ENCODE assay signal across 15 cellular contexts in genomic region chr12:5148880-5149279, GRCh38.
DNase-seq lines count a peak whose midpoint lies in the region; ATAC-seq and TF ChIP-seq lines count a peak whose summit lies in the region.
"Had no signal": no experiment of that assay in that cellular context is flagged by ENCODE, and none has a peak within 500 bp of the region (broad histone marks: within the 10 kb centered on the region; RNA-seq: fewer than 3 reads in every experiment).

No MANE protein-coding gene starts in this region.

- H3K27me3 ChIP-seq in mammary epithelial cell (ENCODE audit: insufficient read depth, low read length) (no peaks in the 10 kb centered on the region), breast epithelium (peaks cover 0 to 5% of the 10 kb centered on the region in 2 donors), prostate gland (replicated peaks; ENCODE audit: insufficient read depth) (no peaks in the 10 kb centered on the region)

- H3K27ac ChIP-seq in mammary epithelial cell (ENCODE audit: insufficient read depth, low read depth, low read length), result no peak overlapping the region
- no peak overlapping the region for H3K27ac ChIP-seq in breast epithelium
- H3K27ac ChIP-seq in prostate gland, result no peak overlapping the region
- no peak overlapping the region for H3K27ac ChIP-seq in caudate nucleus (ENCODE audit: low read depth, low read length)
- H3K27ac ChIP-seq: 22Rv1, A549, C4-2B had no signal

- 67% methylated on average over 1 of the region's 1 CpG for WGBS in mammary epithelial cell (ENCODE audit: low coverage, missing lambda C conversion rate)
- 89% methylated on average over 1 of the region's 1 CpG for WGBS in prostate gland

- intact Hi-C loops in mammary epithelial cell (cut with micrococcal nuclease), result no loop called here
- intact Hi-C loops in breast epithelium (cut with DNase I; ENCODE audit: low total_unique reads), result no loop called here
- intact Hi-C loops in prostate gland (cut with DNase I), result no loop called here

- peaks cover 4% of the 10 kb centered on the region for H3K4me1 Mint-ChIP-seq in neural crest cell

- in situ Hi-C loops in mammary epithelial cell (cut with MboI; ENCODE audit: low sequenced_read_pairs in 2 of 2), result no loop called here

- no peaks in the 10 kb centered on the region for H3K9me3 ChIP-seq in mammary epithelial cell (replicated peaks; ENCODE audit: insufficient read depth, low read length)
- H3K9me3 ChIP-seq in breast epithelium, result no peaks in the 10 kb centered on the region
- no peaks in the 10 kb centered on the region for H3K9me3 ChIP-seq in prostate gland
- H3K9me3 ChIP-seq: A549, Caco-2 had no signal

- H3K4me3 ChIP-seq in mammary epithelial cell (replicated peaks in 1 of 3; ENCODE audit: insufficient read depth in 1 of 3, low read depth in 2 of 3, low read length in 3 of 3) (no peak overlapping the region), breast epithelium (no peak overlapping the region), prostate gland (no peak overlapping the region)
- H3K4me3 ChIP-seq: A549 had no signal

- peak overlapping the region; percentile 7 for H3K27ac Mint-ChIP-seq in neural crest cell (ENCODE audit: unreplicated experiment)
- H3K27ac Mint-ChIP-seq: CD4-positive, alpha-beta T cell had no signal

- TF ChIP-seq POLR2A in breast epithelium (IDR thresholded peaks at IDR 0.05), result no peak
- no peak for TF ChIP-seq POLR2A in prostate gland (IDR thresholded peaks at IDR 0.05)

- dilution Hi-C loops in mammary epithelial cell (cut with HindIII; ENCODE audit: low sequenced_read_pairs), result no loop called here

- peaks cover 4% of the 10 kb centered on the region for H3K9me3 Mint-ChIP-seq in neural crest cell

- DNase-seq in mammary epithelial cell (peak; percentile 32), breast epithelium (ENCODE audit: low spot score in 2 of 2) (no peak), neural crest cell (ENCODE audit: low read depth, low spot score) (no peak), prostate gland (ENCODE audit: low spot score) (no peak), caudate nucleus (lab: John Stamatoyannopoulos, UW) (no peak), putamen (ENCODE audit: low spot score) (no peak)
- DNase-seq: AML-193; Caco-2; CD4-positive, alpha-beta T cell; H7 had no signal

- no peak overlapping the region for H2AFZ ChIP-seq in mammary epithelial cell (ENCODE audit: low read depth, low read length)

- no peak overlapping the region for H3K9ac ChIP-seq in mammary epithelial cell (ENCODE audit: insufficient read depth, low read length)

- peaks cover 8% of the 10 kb centered on the region for H3K27me3 Mint-ChIP-seq in neural crest cell (ENCODE audit: low read depth)

- peak; percentile 70 for ATAC-seq in esophagus mucosa
- ATAC-seq: A549, HepG2 had no signal

- no peak overlapping the region for H3K4me3 Mint-ChIP-seq in neural crest cell
- H3K4me3 Mint-ChIP-seq: CD4-positive, alpha-beta T cell had no signal

- H4K20me1 ChIP-seq in mammary epithelial cell (ENCODE audit: insufficient read depth, low read length), result no peaks in the 10 kb centered on the region

- no peak for TF ChIP-seq CTCF in mammary epithelial cell (conservative IDR thresholded peaks at IDR 0.05 in 1 of 2, IDR thresholded peaks at IDR 0.05 in 1 of 2; ENCODE audit: extremely low read depth in 1 of 2, insufficient read depth in 1 of 2, low read depth in 1 of 2, low read length in 2 of 2)
- no peak for TF ChIP-seq CTCF in breast epithelium (IDR thresholded peaks at IDR 0.05)
- TF ChIP-seq CTCF in neural crest cell (conservative IDR thresholded peaks at IDR 0.05), result no peak
- TF ChIP-seq CTCF in prostate gland (IDR thresholded peaks at IDR 0.05), result no peak

- CTCF ChIA-PET in mammary epithelial cell (lab: Charles Lee; ENCODE audit: low non-redundant PET), result no interaction called here

- no peak overlapping the region for H3K4me2 ChIP-seq in mammary epithelial cell (ENCODE audit: insufficient read depth, low read depth, low read length)
- H3K4me2 ChIP-seq: A549 had no signal

- H3K36me3 ChIP-seq in mammary epithelial cell (ENCODE audit: insufficient read depth, low read length), result no peaks in the 10 kb centered on the region
- no peaks in the 10 kb centered on the region for H3K36me3 ChIP-seq in breast epithelium
- H3K36me3 ChIP-seq in prostate gland, result no peaks in the 10 kb centered on the region

- no TSS peak for BruUV-seq in mammary epithelial cell (replicated peaks; lab: Mats Ljungman, UMichigan)

- H3K36me3 Mint-ChIP-seq in neural crest cell (ENCODE audit: low read depth), result no peaks in the 10 kb centered on the region

- peaks cover 10% of the 10 kb centered on the region for H3K4me1 ChIP-seq in mammary epithelial cell (ENCODE audit: insufficient read depth, low read length)
- no peaks in the 10 kb centered on the region for H3K4me1 ChIP-seq in breast epithelium
- no peaks in the 10 kb centered on the region for H3K4me1 ChIP-seq in prostate gland (replicated peaks)
- H3K4me1 ChIP-seq: A549, Caco-2 had no signal

- H3K79me2 ChIP-seq in mammary epithelial cell (ENCODE audit: insufficient read depth, low read length), result no peaks in the 10 kb centered on the region
